ENCODE assay signal across 12 cellular contexts in genomic region chr17:62616993-62617893, GRCh38. TPM values are rescaled to one million over a fixed set of nuclear protein-coding genes. Genes with fewer than 3 reads are reported as not detected.
DNase-seq lines count a peak whose midpoint lies in the region; ATAC-seq and TF ChIP-seq lines count a peak whose summit lies in the region.
"Had no signal": no experiment of that assay in that cellular context is flagged by ENCODE, and none has a peak within 500 bp of the region (broad histone marks: within the 10 kb centered on the region; RNA-seq: fewer than 3 reads in every experiment).

No MANE protein-coding gene starts in this region.

- peaks cover 2% of the 10 kb centered on the region for H3K36me3 ChIP-seq in H7 (replicated peaks; ENCODE audit: control insufficient read depth, insufficient read depth, low read length)
- H3K36me3 ChIP-seq in endodermal cell (ENCODE audit: control insufficient read depth, insufficient read depth, low read length), result peaks cover 33% of the 10 kb centered on the region
- no peaks in the 10 kb centered on the region for H3K36me3 ChIP-seq in neural progenitor cell

- peak overlapping the region; percentile 56 for H3K4me3 Mint-ChIP-seq in endodermal cell
- peak overlapping the region; percentile 64 for H3K4me3 Mint-ChIP-seq in neural progenitor cell
- H3K4me3 Mint-ChIP-seq: activated T-cell treated with anti-CD3 and anti-CD28 coated beads, Interleukin-2, amount 50 U/mL, for 4 hours had no signal

- H3K4me1 ChIP-seq in endodermal cell (ENCODE audit: control insufficient read depth, insufficient read depth, low read length), result peaks cover 30% of the 10 kb centered on the region
- peaks cover 22% of the 10 kb centered on the region for H3K4me1 ChIP-seq in neural progenitor cell

- no peaks in the 10 kb centered on the region for H4K20me1 ChIP-seq in neural progenitor cell (ENCODE audit: low read depth)

- H3K4me1 Mint-ChIP-seq in endodermal cell (peaks cover 57% of the 10 kb centered on the region), neural progenitor cell (peaks cover 27% of the 10 kb centered on the region)

- no peaks in the 10 kb centered on the region for H3K9me3 ChIP-seq in endodermal cell (ENCODE audit: control insufficient read depth, low read length)
- no peaks in the 10 kb centered on the region for H3K9me3 ChIP-seq in neural progenitor cell (ENCODE audit: low read depth)
- H3K9me3 ChIP-seq: neutrophil had no signal

- H3K27ac Mint-ChIP-seq in endodermal cell (peak overlapping the region; percentile 92), neural progenitor cell (peak overlapping the region; percentile 93)

- no peak for ATAC-seq in GM18502 (IDR thresholded peaks at IDR 0.05; ENCODE audit: poor library complexity, unreplicated experiment)
- no peak for ATAC-seq in GM19467 (IDR thresholded peaks at IDR 0.05; ENCODE audit: unreplicated experiment)

- 31 to 42% methylated on average over 4 to 8 of the region's 8 CpGs for WGBS in endodermal cell (ENCODE audit: insufficient coverage in 1 of 2, insufficient read length in 1 of 2), 2 experiments

- TF ChIP-seq CTCF in endodermal cell (conservative IDR thresholded peaks at IDR 0.05), result no peak
- TF ChIP-seq CTCF in neural progenitor cell (IDR thresholded peaks at IDR 0.05), result no peak

- peak overlapping the region; percentile 63 for H3K9ac ChIP-seq in endodermal cell (ENCODE audit: extremely low read depth, low read length, poor library complexity, severe bottlenecking)
- no peak overlapping the region for H3K9ac ChIP-seq in neural progenitor cell

- H3K27ac ChIP-seq in endodermal cell (ENCODE audit: low read depth, low read length) (peak overlapping the region; percentile 46), neural progenitor cell (peak overlapping the region; percentile 89)
- H3K27ac ChIP-seq: neutrophil had no signal

- H3K79me2 ChIP-seq in neural progenitor cell (ENCODE audit: low read depth), result no peaks in the 10 kb centered on the region

- H3K9me3 Mint-ChIP-seq in endodermal cell (no peaks in the 10 kb centered on the region), neural progenitor cell (no peaks in the 10 kb centered on the region)
- H3K9me3 Mint-ChIP-seq: activated T-cell treated with anti-CD3 and anti-CD28 coated beads, Interleukin-2, amount 50 U/mL, for 4 hours had no signal

- H3K36me3 Mint-ChIP-seq in endodermal cell (ENCODE audit: low read depth), result peaks cover 18% of the 10 kb centered on the region
- H3K36me3 Mint-ChIP-seq in neural progenitor cell, result peaks cover 14% of the 10 kb centered on the region

- H3K4me2 ChIP-seq in neural progenitor cell, result peak overlapping the region; percentile 66

- no peak overlapping the region for H3K4me3 ChIP-seq in H7 (ENCODE audit: insufficient read depth, low read depth, low read length)
- peak overlapping the region; percentile 80 for H3K4me3 ChIP-seq in endodermal cell (ENCODE audit: low read length)
- H3K4me3 ChIP-seq in neural progenitor cell, result no peak overlapping the region

- H3K27me3 ChIP-seq in H7 (ENCODE audit: control insufficient read depth, insufficient read depth, low read length) (no peaks in the 10 kb centered on the region), endodermal cell (ENCODE audit: control insufficient read depth, insufficient read depth, low read length, poor library complexity, severe bottlenecking) (no peaks in the 10 kb centered on the region), neural progenitor cell (no peaks in the 10 kb centered on the region)
- H3K27me3 ChIP-seq: neutrophil had no signal

- H3F3A ChIP-seq in neural progenitor cell (ENCODE audit: low read depth), result peaks cover 27% of the 10 kb centered on the region

- no peak overlapping the region for H2AFZ ChIP-seq in neural progenitor cell (replicated peaks)

- DNase-seq in H7, result peak; percentile 86
- peak; percentile 74 for DNase-seq in NCI-H69 (lab: John Stamatoyannopoulos, UW)
- peak; percentile 100 for DNase-seq in endodermal cell
- DNase-seq in neural progenitor cell (ENCODE audit: low spot score), result peak; percentile 81
- DNase-seq in DMS153 (lab: John Stamatoyannopoulos, UW), result no peak
- no peak for DNase-seq in AG08395 (ENCODE audit: low spot score)
- DNase-seq: activated T-cell treated with anti-CD3 and anti-CD28 coated beads, Interleukin-2, amount 50 U/mL, for 4 hours; NCI-H446 treated with DMSO at 0.1 percent for 48 hours; stimulated activated naive CD4-positive, alpha-beta T cell treated with Interleukin-2 at 50 U/mL for 16 hours had no signal

- H3K27me3 Mint-ChIP-seq in endodermal cell (ENCODE audit: insufficient read depth) (no peaks in the 10 kb centered on the region), neural progenitor cell (ENCODE audit: insufficient read depth, low read depth) (peaks cover 4% of the 10 kb centered on the region)

RNA-seq across cellular contexts. Expression of gene MRC2, which starts 10.2 kb away (rescaled TPM):
- 57.8 and 80.5 TPM in 2 replicates for total RNA-seq in H7 (2014; rRNA removed; shearing (Covaris generic))
- 100 to 1,000 TPM; 103 to 165 TPM for total RNA-seq in endodermal cell
- 133 TPM for polyA plus RNA-seq in endodermal cell (2013, experiment 1 of 2)
- polyA plus RNA-seq in endodermal cell (2013, experiment 2 of 2), result 140 TPM
- total RNA-seq in neural progenitor cell (ENCODE audit: low replicate concordance), result 24.6 and 88.2 TPM in 2 replicates

Comparison
In these comparisons a context has a peak if more than half of its experiments do, and no peak if none do; other contexts are left out.
1. DNase-seq: peak in H7 (single experiment), NCI-H69 (single experiment), endodermal cell (single experiment) and neural progenitor cell (single experiment); none in DMS153 (single experiment) and AG08395 (single experiment).